Comparison of ENCODE assay signal across 9 cellular contexts in the genomic region with DNA sequence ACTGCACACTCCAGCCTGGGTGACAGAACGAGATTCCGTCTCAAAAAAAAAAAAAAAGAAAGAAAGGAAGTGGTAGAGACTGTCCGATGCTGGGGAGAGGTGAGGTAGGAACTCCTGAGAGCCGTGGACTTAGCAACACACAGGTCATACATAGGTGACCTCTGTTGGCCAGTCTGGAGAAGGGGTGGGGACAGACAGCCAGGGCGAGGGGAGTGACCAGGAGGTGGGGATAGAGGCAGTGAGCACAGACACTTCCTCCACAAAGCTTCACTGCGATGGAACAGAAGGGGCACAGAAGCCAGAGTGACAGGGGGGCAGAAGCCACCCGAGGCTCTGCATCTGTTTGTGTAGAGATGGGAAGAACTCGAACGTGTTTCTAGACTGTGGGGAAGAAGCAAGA. TPM values are rescaled to one million over a fixed set of nuclear protein-coding genes. Genes with fewer than 3 reads are reported as not detected.
DNase-seq lines count a peak whose midpoint lies in the region; ATAC-seq and TF ChIP-seq lines count a peak whose summit lies in the region.
"Had no signal": no experiment of that assay in that cellular context is flagged by ENCODE, and none has a peak within 500 bp of the region (broad histone marks: within the 10 kb centered on the region; RNA-seq: fewer than 3 reads in every experiment).

No MANE protein-coding gene starts in this region.

- no peak for ATAC-seq in activated CD8-positive, alpha-beta memory T cell treated with anti-CD3 and anti-CD28 coated beads, Interleukin-2, amount 10 ng/mL, durations not matched to agents 7 days and 5 days
- ATAC-seq in lower lobe of right lung, result no peak

- peak overlapping the region; percentile 41 for H3K27ac ChIP-seq in lower lobe of right lung
- H3K27ac ChIP-seq in subcutaneous abdominal adipose tissue (ENCODE audit: low read depth, low read length), result peak overlapping the region; percentile 72

- no peak for DNase-seq in activated CD8-positive, alpha-beta memory T cell treated with anti-CD3 and anti-CD28 coated beads, Interleukin-2, amount 10 ng/mL, durations not matched to agents 7 days and 5 days
- DNase-seq in activated CD8-positive, alpha-beta memory T cell treated with anti-CD3 and anti-CD28 coated beads for 24 hours, result no peak
- DNase-seq in lower lobe of right lung, result no peak
- DNase-seq in DMS153 (lab: John Stamatoyannopoulos, UW), result no peak
- no peak for DNase-seq in activated effector memory CD4-positive, alpha-beta T cell treated with Interleukin-2 at 50 U/mL for 16 hours
- DNase-seq in NCI-H2227 (lab: John Stamatoyannopoulos, UW; ENCODE audit: unreplicated experiment), result no peak
- DNase-seq: NCI-H1694 treated with DMSO at 0.1 percent for 48 hours had no signal

- peaks cover 99% of the 10 kb centered on the region for H3K36me3 ChIP-seq in lower lobe of right lung
- peaks cover 0 to 78% (median 69%) of the 10 kb centered on the region in 5 donors for H3K36me3 ChIP-seq in subcutaneous abdominal adipose tissue (ENCODE audit: control insufficient read depth in 5 of 5, insufficient read depth in 5 of 5, low read length in 5 of 5)

- H3K4me1 ChIP-seq in lower lobe of right lung (peaks cover 99% of the 10 kb centered on the region), subcutaneous abdominal adipose tissue (ENCODE audit: control insufficient read depth in 5 of 5, insufficient read depth in 5 of 5, low read length in 5 of 5) (peaks cover 11 to 90% (median 39%) of the 10 kb centered on the region in 5 donors)

- no peak overlapping the region for H3K9ac ChIP-seq in subcutaneous abdominal adipose tissue (ENCODE audit: low read length in 5 of 5)

- peak overlapping the region; percentile 91 for H3K27ac Mint-ChIP-seq in activated CD8-positive, alpha-beta memory T cell treated with anti-CD3 and anti-CD28 coated beads, Interleukin-2, amount 10 ng/mL, durations not matched to agents 7 days and 5 days
- peak overlapping the region in 3 of 5 experiments; percentile 2 to 63 (median 58) for H3K27ac Mint-ChIP-seq in brain

- peaks cover 93% of the 10 kb centered on the region for H3K4me1 Mint-ChIP-seq in activated CD8-positive, alpha-beta memory T cell treated with anti-CD3 and anti-CD28 coated beads, Interleukin-2, amount 10 ng/mL, durations not matched to agents 7 days and 5 days
- peaks cover 36% of the 10 kb centered on the region for H3K4me1 Mint-ChIP-seq in brain

- CTCF ChIA-PET in activated CD8-positive, alpha-beta memory T cell treated with anti-CD3 and anti-CD28 coated beads, Interleukin-2, amount 10 ng/mL, durations not matched to agents 7 days and 5 days (lab: Charles Lee), result interaction anchor here (0.6 to 1.8 kb wide), 7 partner anchors 9 to 38 kb away, joined by 3 to 7 read pairs (median 4); no protein-coding TSS in a partner anchor

- H3K4me3 ChIP-seq in lower lobe of right lung, result no peak overlapping the region
- no peak overlapping the region for H3K4me3 ChIP-seq in subcutaneous abdominal adipose tissue (ENCODE audit: low read depth in 1 of 5, low read length in 5 of 5)

- H3K36me3 Mint-ChIP-seq in activated CD8-positive, alpha-beta memory T cell treated with anti-CD3 and anti-CD28 coated beads, Interleukin-2, amount 10 ng/mL, durations not matched to agents 7 days and 5 days, result peaks cover 71% of the 10 kb centered on the region
- peaks cover 48% of the 10 kb centered on the region for H3K36me3 Mint-ChIP-seq in brain

- no peaks in the 10 kb centered on the region for H3K27me3 Mint-ChIP-seq in activated CD8-positive, alpha-beta memory T cell treated with anti-CD3 and anti-CD28 coated beads, Interleukin-2, amount 10 ng/mL, durations not matched to agents 7 days and 5 days
- peaks cover 3% of the 10 kb centered on the region for H3K27me3 Mint-ChIP-seq in brain

- intact Hi-C loops in lower lobe of right lung (cut with DNase I), result no loop called here

- H3K4me3 Mint-ChIP-seq in activated CD8-positive, alpha-beta memory T cell treated with anti-CD3 and anti-CD28 coated beads, Interleukin-2, amount 10 ng/mL, durations not matched to agents 7 days and 5 days, result peak overlapping the region; percentile 4
- H3K4me3 Mint-ChIP-seq in brain, result no peak overlapping the region

- no peaks in the 10 kb centered on the region for H3K9me3 ChIP-seq in lower lobe of right lung
- no peaks in the 10 kb centered on the region for H3K9me3 ChIP-seq in subcutaneous abdominal adipose tissue (ENCODE audit: control insufficient read depth in 5 of 5, low read length in 5 of 5)

- no peaks in the 10 kb centered on the region for H3K27me3 ChIP-seq in lower lobe of right lung (ENCODE audit: low read depth)
- no peaks in the 10 kb centered on the region for H3K27me3 ChIP-seq in subcutaneous abdominal adipose tissue (ENCODE audit: control insufficient read depth in 5 of 5, insufficient read depth in 4 of 5, low read length in 5 of 5)

- no peaks in the 10 kb centered on the region for H3K9me3 Mint-ChIP-seq in activated CD8-positive, alpha-beta memory T cell treated with anti-CD3 and anti-CD28 coated beads, Interleukin-2, amount 10 ng/mL, durations not matched to agents 7 days and 5 days (ENCODE audit: low read depth)
- H3K9me3 Mint-ChIP-seq in brain, result no peaks in the 10 kb centered on the region

- TF ChIP-seq CTCF in brain (conservative IDR thresholded peaks at IDR 0.05), result no peak
- TF ChIP-seq CTCF in lower lobe of right lung (IDR thresholded peaks at IDR 0.05), result no peak

RNA-seq across cellular contexts. Expression of a gene that starts 47.1 kb away (rescaled TPM):
- 100 to 1,000 TPM; 695 to 913 TPM for total RNA-seq in activated CD8-positive, alpha-beta memory T cell treated with anti-CD3 and anti-CD28 coated beads, Interleukin-2, amount 10 ng/mL, durations not matched to agents 7 days and 5 days
- polyA plus RNA-seq in brain (ENCODE audit: insufficient read depth, low read depth, low replicate concordance), result 236 TPM
- 659 TPM for total RNA-seq in lower lobe of right lung
